8 cellular contexts compared by ENCODE assay signal in the genomic region with DNA sequence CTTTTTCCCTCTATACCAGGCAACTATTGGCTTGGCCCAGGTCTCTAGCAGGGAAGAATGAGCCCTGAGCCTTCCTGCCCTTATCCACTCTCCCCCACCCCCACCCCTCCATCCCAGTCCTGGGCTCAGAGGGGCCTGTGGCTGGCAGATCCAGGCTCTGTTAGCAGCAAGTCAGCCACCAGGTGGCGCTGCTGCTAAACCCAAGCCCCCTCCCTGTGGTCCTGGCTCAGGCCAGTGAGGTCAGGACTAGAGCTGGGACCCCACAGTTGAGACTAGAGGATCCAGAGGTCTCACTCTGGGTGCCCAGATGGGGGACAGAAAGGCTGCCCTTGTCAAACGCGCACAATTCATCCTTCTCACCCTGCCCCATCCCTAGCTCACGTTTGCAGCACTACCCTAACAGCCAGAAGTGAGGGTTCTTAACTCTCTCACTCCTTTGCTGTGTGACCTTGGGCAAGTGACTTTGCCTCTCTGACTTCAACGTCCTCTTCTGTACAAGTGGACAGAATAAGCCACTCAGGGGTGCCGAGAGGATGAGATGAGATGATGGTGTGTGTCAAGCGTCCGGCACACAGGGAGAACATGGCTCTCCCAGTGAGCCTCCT. TPM values are rescaled to one million over a fixed set of nuclear protein-coding genes. Genes with fewer than 3 reads are reported as not detected.
DNase-seq lines count a peak whose midpoint lies in the region; ATAC-seq and TF ChIP-seq lines count a peak whose summit lies in the region.

No MANE protein-coding gene starts in this region.

- H3K27ac ChIP-seq in vagina, result no peak overlapping the region

- no peak overlapping the region for H3K4me3 ChIP-seq in BE2C (ENCODE audit: low read depth, low read length)
- H3K4me3 ChIP-seq in fibroblast of villous mesenchyme (ENCODE audit: low read depth, low read length), result no peak overlapping the region
- no peak overlapping the region for H3K4me3 ChIP-seq in vagina

- peak; percentile 70 for TF ChIP-seq CTCF in BE2C (IDR thresholded peaks at IDR 0.05; ENCODE audit: low read depth, low read length)
- TF ChIP-seq CTCF in fibroblast of villous mesenchyme (IDR thresholded peaks at IDR 0.05; ENCODE audit: insufficient read depth, low read depth, low read length), result peak; percentile 84
- peak; percentile 54 to 77 (median 75) for TF ChIP-seq CTCF in vagina (IDR thresholded peaks at IDR 0.05)

- peak; percentile 69 for DNase-seq in BE2C
- DNase-seq in GM19238 (ENCODE audit: insufficient read length, low spot score), result peak; percentile 60
- peak; percentile 5 for DNase-seq in NCI-H526 treated with DMSO at 0.1 percent for 48 hours (lab: John Stamatoyannopoulos, UW)
- peak; percentile 59 to 69 for DNase-seq in activated T-cell treated with anti-CD3 and anti-CD28 coated beads, Interleukin-2, amount 50 U/mL, for 48 hours
- DNase-seq in fibroblast of villous mesenchyme (ENCODE audit: low read depth), result peak; percentile 45
- DNase-seq in nucleus accumbens (lab: John Stamatoyannopoulos, UW), result peak in 48 of 56 donors; percentile 29 to 84 (median 57)
- DNase-seq in vagina (ENCODE audit: extremely low spot score in 2 of 2), result no peak

- H3K4me1 ChIP-seq in BE2C, result no peaks in the 10 kb centered on the region
- no peaks in the 10 kb centered on the region for H3K4me1 ChIP-seq in vagina

- intact Hi-C loops in vagina (cut with DNase I), result no loop called here

- no peak for TF ChIP-seq POLR2A in vagina (IDR thresholded peaks at IDR 0.05)

- H3K9me3 ChIP-seq in BE2C, result no peaks in the 10 kb centered on the region
- no peaks in the 10 kb centered on the region for H3K9me3 ChIP-seq in vagina

- H3K36me3 ChIP-seq in BE2C, result no peaks in the 10 kb centered on the region
- H3K36me3 ChIP-seq in vagina, result no peaks in the 10 kb centered on the region

- no peak for ATAC-seq in GM18873 (IDR thresholded peaks at IDR 0.05; ENCODE audit: low FRiP score, unreplicated experiment)

- no peaks in the 10 kb centered on the region for H3K27me3 ChIP-seq in BE2C
- no peaks in the 10 kb centered on the region for H3K27me3 ChIP-seq in vagina

RNA-seq across cellular contexts. Expression of gene SLC6A1, which starts 46.8 kb away (rescaled TPM):
- polyA plus RNA-seq in BE2C (2012; ENCODE audit: insufficient read depth, insufficient read length, low read depth), result 0.25 TPM
- total RNA-seq in fibroblast of villous mesenchyme (not detected in 2 replicates), vagina (2.0 TPM)

Comparison
In these comparisons a context has a peak if more than half of its experiments do, and no peak if none do; other contexts are left out.
1. DNase-seq: peak in BE2C (single experiment), GM19238 (single experiment), NCI-H526 treated with DMSO at 0.1 percent for 48 hours (single experiment), activated T-cell treated with anti-CD3 and anti-CD28 coated beads, Interleukin-2, amount 50 U/mL, for 48 hours (2 of 2), fibroblast of villous mesenchyme (single experiment) and nucleus accumbens (48 of 56); none in vagina (0 of 2).
2. Peak in every context shown above with its lines, with median percentiles within 50 percentile points of each other: CTCF ChIP-seq.